In genomic region chr14:98756749-98757148, GRCh38 we compare ENCODE assay signal across 38 cellular contexts.
"Had no signal": no experiment of that assay in that cellular context is flagged by ENCODE, and none has a peak within 500 bp of the region (broad histone marks: within the 10 kb centered on the region; RNA-seq: fewer than 3 reads in every experiment).

No MANE protein-coding gene starts in this region.

- H3K9me3 ChIP-seq: adrenal gland, ascending aorta, body of pancreas, breast epithelium had no signal

- H3K4me3 Mint-ChIP-seq: activated naive CD4-positive, alpha-beta T cell treated with anti-CD3 and anti-CD28 coated beads for 36 hours; activated naive CD4-positive, alpha-beta T cell treated with anti-CD3 and anti-CD28 coated beads, Interleukin-2, amount 10 ng/mL, durations not matched to agents 7 days and 5 days; activated naive CD4-positive, alpha-beta T cell treated with anti-CD3 and anti-CD28 coated beads, Interleukin-2, amount 50 U/mL, for 24 hours; activated naive CD8-positive, alpha-beta T cell; activated naive CD8-positive, alpha-beta T cell treated with anti-CD3 and anti-CD28 coated beads for 36 hours; activated naive CD8-positive, alpha-beta T cell treated with anti-CD3 and anti-CD28 coated beads, Interleukin-2, amount 10 ng/mL, durations not matched to agents 7 days and 5 days; activated naive CD8-positive, alpha-beta T cell treated with anti-CD3 and anti-CD28 coated beads, Interleukin-2, amount 50 U/mL, for 24 hours; activated T-cell treated with anti-CD3 and anti-CD28 coated beads, Interleukin-2, amount 50 U/mL, for 24 hours; activated T-cell treated with anti-CD3 and anti-CD28 coated beads, Interleukin-2, amount 50 U/mL, for 4 hours; activated T-cell treated with anti-CD3 and anti-CD28 coated beads, Interleukin-2, amount 50 U/mL, for 72 hours; activated T-helper 1 cell treated with anti-CD3 and anti-CD28 coated beads, Interleukin-12 subunit alpha, Interleukin-12 subunit beta, Interleukin-2, Interleukin-4 antibody, amounts not matched to agents 30 ng/mL and 10 ng/mL and 1 ng/mL, durations not matched to agents 14 hours and 24 hours and 36 hours; activated T-helper 17 cell treated with anti-CD3 and anti-CD28 coated beads, Interleukin-2, amount 50 U/mL, for 72 hours; brain; central memory CD8-positive, alpha-beta T cell had no signal

- H3K36me3 ChIP-seq: adrenal gland, ascending aorta, brain microvascular endothelial cell, breast epithelium, cardiac muscle cell had no signal

- H3K27me3 ChIP-seq: adrenal gland, ascending aorta, body of pancreas, brain microvascular endothelial cell, breast epithelium, cardiac muscle cell had no signal

- H3K27ac Mint-ChIP-seq: activated naive CD4-positive, alpha-beta T cell treated with anti-CD3 and anti-CD28 coated beads for 36 hours; activated naive CD4-positive, alpha-beta T cell treated with anti-CD3 and anti-CD28 coated beads, Interleukin-2, amount 10 ng/mL, durations not matched to agents 7 days and 5 days; activated naive CD4-positive, alpha-beta T cell treated with anti-CD3 and anti-CD28 coated beads, Interleukin-2, amount 50 U/mL, for 24 hours; activated naive CD8-positive, alpha-beta T cell; activated naive CD8-positive, alpha-beta T cell treated with anti-CD3 and anti-CD28 coated beads for 36 hours; activated naive CD8-positive, alpha-beta T cell treated with anti-CD3 and anti-CD28 coated beads, Interleukin-2, amount 10 ng/mL, durations not matched to agents 7 days and 5 days; activated naive CD8-positive, alpha-beta T cell treated with anti-CD3 and anti-CD28 coated beads, Interleukin-2, amount 50 U/mL, for 24 hours; activated T-cell treated with anti-CD3 and anti-CD28 coated beads, Interleukin-2, amount 50 U/mL, for 24 hours; activated T-cell treated with anti-CD3 and anti-CD28 coated beads, Interleukin-2, amount 50 U/mL, for 72 hours; activated T-helper 1 cell treated with anti-CD3 and anti-CD28 coated beads, Interleukin-12 subunit alpha, Interleukin-12 subunit beta, Interleukin-2, Interleukin-4 antibody, amounts not matched to agents 30 ng/mL and 10 ng/mL and 1 ng/mL, durations not matched to agents 14 hours and 24 hours and 36 hours; activated T-helper 17 cell treated with anti-CD3 and anti-CD28 coated beads, Interleukin-2, amount 50 U/mL, for 72 hours; activated T-helper 2 cell treated with anti-CD3 and anti-CD28 coated beads, Interferon-gamma antibody, Interleukin-2, Interleukin-4, amounts not matched to agents 10 μg/mL and 5 μg/mL and 100 μg/mL, durations not matched to agents 14 hours and 24 hours and 36 hours; brain had no signal

- DNase-seq: activated effector memory CD4-positive, alpha-beta T cell treated with anti-CD3 and anti-CD28 coated beads, Interleukin-2, amount 50 U/mL, for 16 hours; activated effector memory CD4-positive, alpha-beta T cell treated with Interleukin-2 at 50 U/mL for 16 hours; activated gamma-delta T cell; activated gamma-delta T cell treated with Interleukin-2 at 50 U/mL for 16 hours; activated naive CD4-positive, alpha-beta T cell; activated naive CD4-positive, alpha-beta T cell treated with anti-CD3 and anti-CD28 coated beads for 36 hours; activated naive CD4-positive, alpha-beta T cell treated with anti-CD3 and anti-CD28 coated beads, Interleukin-2, amount 10 ng/mL, durations not matched to agents 7 days and 5 days; activated naive CD4-positive, alpha-beta T cell treated with anti-CD3 and anti-CD28 coated beads, Interleukin-2, amount 50 U/mL, for 16 hours; activated naive CD4-positive, alpha-beta T cell treated with Interleukin-2 at 50 U/mL for 16 hours; activated naive CD8-positive, alpha-beta T cell treated with anti-CD3 and anti-CD28 coated beads for 36 hours; activated naive CD8-positive, alpha-beta T cell treated with anti-CD3 and anti-CD28 coated beads, Interleukin-2, amount 10 ng/mL, durations not matched to agents 7 days and 5 days; activated naive CD8-positive, alpha-beta T cell treated with anti-CD3 and anti-CD28 coated beads, Interleukin-2, amount 50 U/mL, for 24 hours; activated T-cell treated with anti-CD3 and anti-CD28 coated beads, Interleukin-2, amount 50 U/mL, for 1 hour; activated T-cell treated with anti-CD3 and anti-CD28 coated beads, Interleukin-2, amount 50 U/mL, for 24 hours; activated T-cell treated with anti-CD3 and anti-CD28 coated beads, Interleukin-2, amount 50 U/mL, for 4 hours; activated T-cell treated with anti-CD3 and anti-CD28 coated beads, Interleukin-2, amount 50 U/mL, for 48 hours; activated T-cell treated with anti-CD3 and anti-CD28 coated beads, Interleukin-2, amount 50 U/mL, for 72 hours; adrenal gland; amniotic stem cell; amygdala; anterior cingulate cortex; aorta; body of pancreas; brain microvascular endothelial cell; caudate nucleus; central memory CD4-positive, alpha-beta T cell; cerebellar nuclear complex had no signal

- H3K4me1 ChIP-seq: adrenal gland, ascending aorta, body of pancreas, breast epithelium had no signal

- H3K27me3 Mint-ChIP-seq: activated naive CD4-positive, alpha-beta T cell treated with anti-CD3 and anti-CD28 coated beads, Interleukin-2, amount 50 U/mL, for 24 hours; activated naive CD8-positive, alpha-beta T cell; activated naive CD8-positive, alpha-beta T cell treated with anti-CD3 and anti-CD28 coated beads for 36 hours; activated naive CD8-positive, alpha-beta T cell treated with anti-CD3 and anti-CD28 coated beads, Interleukin-2, amount 10 ng/mL, durations not matched to agents 7 days and 5 days; activated naive CD8-positive, alpha-beta T cell treated with anti-CD3 and anti-CD28 coated beads, Interleukin-2, amount 50 U/mL, for 24 hours; activated T-cell treated with anti-CD3 and anti-CD28 coated beads, Interleukin-2, amount 50 U/mL, for 24 hours; activated T-helper 17 cell treated with anti-CD3 and anti-CD28 coated beads, Interleukin-2, amount 50 U/mL, for 72 hours had no signal

- H3K36me3 Mint-ChIP-seq: activated naive CD4-positive, alpha-beta T cell treated with anti-CD3 and anti-CD28 coated beads, Interleukin-2, amount 10 ng/mL, durations not matched to agents 7 days and 5 days; brain had no signal

- H3K27ac ChIP-seq: adrenal gland, ascending aorta, body of pancreas, brain microvascular endothelial cell, breast epithelium, cardiac muscle cell had no signal

- ATAC-seq: activated naive CD4-positive, alpha-beta T cell treated with anti-CD3 and anti-CD28 coated beads, Interleukin-2, amount 50 U/mL, for 72 hours; activated naive CD8-positive, alpha-beta T cell treated with anti-CD3 and anti-CD28 coated beads, Interleukin-2, amount 50 U/mL, for 24 hours; activated T-cell treated with anti-CD3 and anti-CD28 coated beads, Interleukin-2, amount 50 U/mL, for 4 hours; activated T-cell treated with anti-CD3 and anti-CD28 coated beads, Interleukin-2, amount 50 U/mL, for 72 hours; activated T-helper 17 cell treated with anti-CD3 and anti-CD28 coated beads, Interleukin-2, amount 50 U/mL, for 72 hours; body of pancreas had no signal

- H3K4me3 ChIP-seq: adrenal gland, ascending aorta, body of pancreas, breast epithelium, cardiac muscle cell had no signal
